Comparison of ENCODE assay signal across 3 cellular contexts in genomic region chr6:154541832-154542231, GRCh38. TPM values are rescaled to one million over a fixed set of nuclear protein-coding genes. Genes with fewer than 3 reads are reported as not detected.
"Had no signal": no experiment of that assay in that cellular context is flagged by ENCODE, and none has a peak within 500 bp of the region (broad histone marks: within the 10 kb centered on the region; RNA-seq: fewer than 3 reads in every experiment).

No MANE protein-coding gene starts in this region.

RNA-seq across cellular contexts. Expression of gene CNKSR3, which starts 31.3 kb away (rescaled TPM):
- total RNA-seq: activated CD4-positive, alpha-beta T cell treated with anti-CD3 and anti-CD28 coated beads, Interleukin-2, amount 10 ng/mL, durations not matched to agents 7 days and 5 days; activated CD8-positive, alpha-beta T cell treated with anti-CD3 and anti-CD28 coated beads, Interleukin-2, amount 10 ng/mL, durations not matched to agents 7 days and 5 days; activated naive CD8-positive, alpha-beta T cell treated with anti-CD3 and anti-CD28 coated beads, Interleukin-2, amount 10 ng/mL, durations not matched to agents 7 days and 5 days had no signal
